12 cellular contexts compared by ENCODE assay signal in genomic region chr1:186682721-186683120, GRCh38. TPM values are rescaled to one million over a fixed set of nuclear protein-coding genes. Genes with fewer than 3 reads are reported as not detected.
DNase-seq lines count a peak whose midpoint lies in the region; TF ChIP-seq lines count a peak whose summit lies in the region.
"Had no signal": no experiment of that assay in that cellular context is flagged by ENCODE, and none has a peak within 500 bp of the region (broad histone marks: within the 10 kb centered on the region; RNA-seq: fewer than 3 reads in every experiment).

No MANE protein-coding gene starts in this region.

- H3K4me1 Mint-ChIP-seq in HFFc6 (ENCODE audit: low read depth), result peaks cover 47% of the 10 kb centered on the region
- H3K4me1 Mint-ChIP-seq in activated CD4-positive, alpha-beta T cell treated with anti-CD3 and anti-CD28 coated beads, Interleukin-2, amount 10 ng/mL, durations not matched to agents 7 days and 5 days, result peaks cover 14% of the 10 kb centered on the region

- TF ChIP-seq CTCF in AG04450 (IDR thresholded peaks at IDR 0.05; ENCODE audit: low read depth, low read length) (peak; percentile 32; the same call in 1 of the 2 replicates), HFFc6 (IDR thresholded peaks at IDR 0.05) (peak; percentile 78), astrocyte of the spinal cord (IDR thresholded peaks at IDR 0.05; ENCODE audit: low read depth, low read length) (peak; percentile 35), hepatocyte (IDR thresholded peaks at IDR 0.05; ENCODE audit: poor library complexity) (peak; percentile 32)

- H3K9me2 ChIP-seq in hepatocyte (replicated peaks; ENCODE audit: insufficient read depth), result no peaks in the 10 kb centered on the region

- peak overlapping the region; percentile 80 for H3K27ac Mint-ChIP-seq in HFFc6
- H3K27ac Mint-ChIP-seq in activated CD4-positive, alpha-beta T cell treated with anti-CD3 and anti-CD28 coated beads, Interleukin-2, amount 10 ng/mL, durations not matched to agents 7 days and 5 days, result no peak overlapping the region
- H3K27ac Mint-ChIP-seq: activated naive CD4-positive, alpha-beta T cell treated with anti-CD3 and anti-CD28 coated beads, Interleukin-2, amount 50 U/mL, for 72 hours; naive thymus-derived CD4-positive, alpha-beta T cell had no signal

- H3K4me1 ChIP-seq in hepatocyte (ENCODE audit: insufficient read depth), result no peaks in the 10 kb centered on the region

- CTCF ChIA-PET in AG04450 (lab: Charles Lee), result interaction anchor here (0.6 to 3.6 kb wide), 8 partner anchors 13 to 307 kb away, joined by 3 to 15 read pairs (median 4); partner anchors contain the start of genes ODR4 and TPR
- CTCF ChIA-PET in activated CD4-positive, alpha-beta T cell treated with anti-CD3 and anti-CD28 coated beads, Interleukin-2, amount 10 ng/mL, durations not matched to agents 7 days and 5 days (lab: Charles Lee), result no interaction called here

- peaks cover 6% of the 10 kb centered on the region; the same call in 1 of the 2 replicates for H3K27me3 Mint-ChIP-seq in HFFc6 (ENCODE audit: insufficient read depth)
- peaks cover 67% of the 10 kb centered on the region for H3K27me3 Mint-ChIP-seq in activated CD4-positive, alpha-beta T cell treated with anti-CD3 and anti-CD28 coated beads, Interleukin-2, amount 10 ng/mL, durations not matched to agents 7 days and 5 days

- peaks cover 22% of the 10 kb centered on the region for H3K36me3 Mint-ChIP-seq in HFFc6 (ENCODE audit: low read depth)
- H3K36me3 Mint-ChIP-seq in activated CD4-positive, alpha-beta T cell treated with anti-CD3 and anti-CD28 coated beads, Interleukin-2, amount 10 ng/mL, durations not matched to agents 7 days and 5 days (ENCODE audit: low read depth), result no peaks in the 10 kb centered on the region
- H3K36me3 Mint-ChIP-seq: activated naive CD4-positive, alpha-beta T cell treated with anti-CD3 and anti-CD28 coated beads, Interleukin-2, amount 50 U/mL, for 72 hours; naive thymus-derived CD4-positive, alpha-beta T cell had no signal

- H3K9me3 Mint-ChIP-seq in HFFc6, result peaks cover 6% of the 10 kb centered on the region; the same call in 1 of the 2 replicates
- no peaks in the 10 kb centered on the region for H3K9me3 Mint-ChIP-seq in activated CD4-positive, alpha-beta T cell treated with anti-CD3 and anti-CD28 coated beads, Interleukin-2, amount 10 ng/mL, durations not matched to agents 7 days and 5 days

- no peak overlapping the region for H2AFZ ChIP-seq in hepatocyte

- in situ Hi-C loops in astrocyte of the spinal cord (cut with HindIII; ENCODE audit: low sequenced_read_pairs), result no loop called here

- H3K27me3 ChIP-seq in AG04450 (ENCODE audit: control insufficient read depth, insufficient read depth, low read length) (no peaks in the 10 kb centered on the region), hepatocyte (peaks cover 15% of the 10 kb centered on the region)

- H3K4me3 ChIP-seq in AG04450 (ENCODE audit: low read depth, low read length), result no peak overlapping the region
- no peak overlapping the region for H3K4me3 ChIP-seq in astrocyte of the spinal cord (ENCODE audit: low read depth, low read length)
- no peak overlapping the region for H3K4me3 ChIP-seq in hepatocyte

- no peaks in the 10 kb centered on the region; the same call in 1 of the 2 replicates for H3K9me3 ChIP-seq in AG04450 (ENCODE audit: control insufficient read depth, insufficient read depth, low read length)
- H3K9me3 ChIP-seq in hepatocyte (ENCODE audit: low read depth), result no peaks in the 10 kb centered on the region

- no peaks in the 10 kb centered on the region for H3K79me2 ChIP-seq in hepatocyte

- no peaks in the 10 kb centered on the region for H4K20me1 ChIP-seq in hepatocyte (ENCODE audit: insufficient read depth, poor library complexity, severe bottlenecking)

- POLR2A ChIA-PET in AG04450 (lab: Yijun Ruan, JAX), result no interaction called here
- POLR2A ChIA-PET in activated CD4-positive, alpha-beta T cell treated with anti-CD3 and anti-CD28 coated beads, Interleukin-2, amount 10 ng/mL, durations not matched to agents 7 days and 5 days (lab: Charles Lee), result no interaction called here

- peak overlapping the region; percentile 99 for H3K4me3 Mint-ChIP-seq in HFFc6
- H3K4me3 Mint-ChIP-seq in activated CD4-positive, alpha-beta T cell treated with anti-CD3 and anti-CD28 coated beads, Interleukin-2, amount 10 ng/mL, durations not matched to agents 7 days and 5 days, result no peak overlapping the region
- H3K4me3 Mint-ChIP-seq: naive thymus-derived CD4-positive, alpha-beta T cell had no signal

- WGBS in hepatocyte (ENCODE audit: low lambda C conversion rate, missing lambda C conversion rate), result 76% methylated on average over 1 of the region's 1 CpG

- H3K27ac ChIP-seq in AG04450 (ENCODE audit: low read depth, low read length) (no peak overlapping the region), hepatocyte (no peak overlapping the region)

- peak overlapping the region; percentile 77 for H3K4me2 ChIP-seq in hepatocyte

- H3K36me3 ChIP-seq in hepatocyte (replicated peaks; ENCODE audit: insufficient read depth, low read depth), result no peaks in the 10 kb centered on the region

- DNase-seq in AG04450 (ENCODE audit: low read depth, low spot score) (no peak), HFFc6 (peak; percentile 42), astrocyte of the spinal cord (ENCODE audit: low read depth, low spot score) (peak; percentile 38), hepatocyte (ENCODE audit: low spot score) (peak; percentile 6), hypothalamus (lab: John Stamatoyannopoulos, UW) (no peak), occipital lobe (lab: John Stamatoyannopoulos, UW) (no peak), T1000 (lab: John Stamatoyannopoulos, UW) (no peak)
- no peak for DNase-seq in activated CD4-positive, alpha-beta T cell treated with anti-CD3 and anti-CD28 coated beads, Interleukin-2, amount 10 ng/mL, durations not matched to agents 7 days and 5 days
- DNase-seq: naive thymus-derived CD4-positive, alpha-beta T cell; NCI-H1436 treated with DMSO at 0.1 percent for 48 hours; stimulated activated CD4-positive, alpha-beta T cell treated with anti-CD3 and anti-CD28 coated beads, Interleukin-2, amount 100 ng/mL, for 48 hours had no signal

RNA-seq across cellular contexts. Expression of gene PTGS2, which starts 2.5 kb away (rescaled TPM):
- polyA plus RNA-seq in AG04450 (2011; rRNA removed) (2.1 and 2.7 TPM in 2 replicates), hepatocyte (6.2 and 9.9 TPM in 2 replicates)
- polyA minus RNA-seq in AG04450 (2011; rRNA and poly(A)+ RNA removed), result 4.0 and 4.3 TPM in 2 replicates
- 100 to 1,000 TPM in 2 of 6 experiments, 10 to 100 TPM in 4; 59.2 to 176 (median 70.3) TPM for total RNA-seq in HFFc6 (2021; fragmentation: NEBNext Ultra II Directional; extraction: Animal tissue kit (Norgen Biotek cat#: 25700))
- total RNA-seq in hepatocyte (19.1 and 21.9 TPM in 2 replicates), occipital lobe (1.7 TPM)
- not detected for total RNA-seq in activated CD4-positive, alpha-beta T cell treated with anti-CD3 and anti-CD28 coated beads, Interleukin-2, amount 10 ng/mL, durations not matched to agents 7 days and 5 days
- polyA plus RNA-seq: naive thymus-derived CD4-positive, alpha-beta T cell had no signal

Comparison
In these comparisons a context has a peak if more than half of its experiments do, and no peak if none do; other contexts are left out.
1. DNase-seq: peak in HFFc6 (single experiment), astrocyte of the spinal cord (single experiment) and hepatocyte (single experiment); none in AG04450 (single experiment), hypothalamus (0 of 51), occipital lobe (single experiment), T1000 (single experiment) and activated CD4-positive, alpha-beta T cell treated with anti-CD3 and anti-CD28 coated beads, Interleukin-2, amount 10 ng/mL, durations not matched to agents 7 days and 5 days (single experiment).
2. Peak in every context shown above with its lines, with median percentiles within 50 percentile points of each other: CTCF ChIP-seq.